11 cellular contexts compared by ENCODE assay signal in genomic region chr9:89528540-89528939, GRCh38. TPM values are rescaled to one million over a fixed set of nuclear protein-coding genes. Genes with fewer than 3 reads are reported as not detected.
A peak's percentile ranks its signal among the peaks of the same experiment; 100 is the strongest.
DNase-seq lines count a peak whose midpoint lies in the region; ATAC-seq lines count a peak whose summit lies in the region.
"Had no signal": no experiment of that assay in that cellular context is flagged by ENCODE, and none has a peak within 500 bp of the region (broad histone marks: within the 10 kb centered on the region; RNA-seq: fewer than 3 reads in every experiment).

No MANE protein-coding gene starts in this region.

- intact Hi-C loops in CD4-positive, alpha-beta memory T cell (cut with micrococcal nuclease): no loop called here
- intact Hi-C loops in naive thymus-derived CD4-positive, alpha-beta T cell (cut with micrococcal nuclease): no loop called here

- no peaks in the 10 kb centered on the region for H3K36me3 ChIP-seq in CD4-positive, alpha-beta memory T cell (ENCODE audit: insufficient read depth, low read length)
- no peaks in the 10 kb centered on the region for H3K36me3 ChIP-seq in naive thymus-derived CD4-positive, alpha-beta T cell (ENCODE audit: control insufficient read depth in 2 of 3, insufficient read depth in 3 of 3, low read length in 3 of 3)

- POLR2A ChIA-PET in CD4-positive, alpha-beta memory T cell (lab: Charles Lee; ENCODE audit: partially characterized antibody): interaction anchor here (0.7 to 3.7 kb wide), 13 partner anchors 8 to 105 kb away, joined by 3 to 18 read pairs (median 7); no protein-coding TSS in a partner anchor
- POLR2A ChIA-PET in naive thymus-derived CD4-positive, alpha-beta T cell (lab: Charles Lee): interaction anchor here (0.9 to 13.1 kb wide), 13 partner anchors 6 to 96 kb away, joined by 3 to 139 read pairs (median 9); no protein-coding TSS in a partner anchor

- H3K9me3 ChIP-seq in CD4-positive, alpha-beta memory T cell (ENCODE audit: control insufficient read depth in 1 of 2, low read length in 2 of 2): no peaks in the 10 kb centered on the region
- H3K9me3 ChIP-seq in naive thymus-derived CD4-positive, alpha-beta T cell (ENCODE audit: control insufficient read depth in 2 of 3, low read length in 3 of 3): no peaks in the 10 kb centered on the region

- peak overlapping the region; percentile 2 to 89 (median 66) for H3K4me3 Mint-ChIP-seq in CD4-positive, alpha-beta memory T cell
- peak overlapping the region; percentile 53 to 90 (median 80) for H3K4me3 Mint-ChIP-seq in naive thymus-derived CD4-positive, alpha-beta T cell

- H3K36me3 Mint-ChIP-seq in CD4-positive, alpha-beta memory T cell: no peaks in the 10 kb centered on the region
- H3K36me3 Mint-ChIP-seq in naive thymus-derived CD4-positive, alpha-beta T cell: peaks cover 0 to 26% (median 0%) of the 10 kb centered on the region in 5 donors

- peaks cover 79 to 100% (median 92%) of the 10 kb centered on the region in 4 donors for H3K4me1 Mint-ChIP-seq in CD4-positive, alpha-beta memory T cell
- H3K4me1 Mint-ChIP-seq in naive thymus-derived CD4-positive, alpha-beta T cell: peaks cover 90 to 100% (median 100%) of the 10 kb centered on the region in 7 donors

- CTCF ChIA-PET in CD4-positive, alpha-beta memory T cell (lab: Charles Lee; ENCODE audit: partially characterized antibody): interaction anchor here (0.6 to 10.2 kb wide), 6 partner anchors 8 to 99 kb away, joined by 3 to 80 read pairs (median 10); no protein-coding TSS in a partner anchor
- CTCF ChIA-PET in naive thymus-derived CD4-positive, alpha-beta T cell (lab: Charles Lee): interaction anchor here (1.0 to 3.0 kb wide), 5 partner anchors 20 to 99 kb away, joined by 3 to 14 read pairs (median 4); no protein-coding TSS in a partner anchor

- H3K4me1 ChIP-seq in CD4-positive, alpha-beta memory T cell (ENCODE audit: insufficient read depth, low read length): peaks cover 100% of the 10 kb centered on the region
- H3K4me1 ChIP-seq in naive thymus-derived CD4-positive, alpha-beta T cell (ENCODE audit: control insufficient read depth in 2 of 2, insufficient read depth in 2 of 2, low read length in 2 of 2): peaks cover 90 to 98% of the 10 kb centered on the region in 2 donors

- peaks cover 0 to 5% (median 0%) of the 10 kb centered on the region in 8 donors for H3K9me3 Mint-ChIP-seq in CD4-positive, alpha-beta memory T cell
- peaks cover 0 to 16% (median 6%) of the 10 kb centered on the region in 11 donors for H3K9me3 Mint-ChIP-seq in naive thymus-derived CD4-positive, alpha-beta T cell

- no peak overlapping the region for H3K4me3 ChIP-seq in CD4-positive, alpha-beta memory T cell (ENCODE audit: low read length in 2 of 2)
- no peak overlapping the region for H3K4me3 ChIP-seq in naive thymus-derived CD4-positive, alpha-beta T cell (ENCODE audit: low read length)

- H3K27me3 Mint-ChIP-seq in CD4-positive, alpha-beta memory T cell: no peaks in the 10 kb centered on the region
- H3K27me3 Mint-ChIP-seq in naive thymus-derived CD4-positive, alpha-beta T cell: no peaks in the 10 kb centered on the region

- H3K27ac Mint-ChIP-seq in CD4-positive, alpha-beta memory T cell: peak overlapping the region; percentile 12 to 92 (median 76)
- H3K27ac Mint-ChIP-seq in naive thymus-derived CD4-positive, alpha-beta T cell: peak overlapping the region; percentile 82 to 100 (median 96)

- no peak overlapping the region for H3K27ac ChIP-seq in CD4-positive, alpha-beta memory T cell (ENCODE audit: low read depth, low read length)
- H3K27ac ChIP-seq in angular gyrus (ENCODE audit: low read depth, low read length): peak overlapping the region; percentile 64
- peak overlapping the region; percentile 50 for H3K27ac ChIP-seq in naive thymus-derived CD4-positive, alpha-beta T cell (ENCODE audit: low read depth, low read length)
- H3K27ac ChIP-seq: VCaP had no signal

- DNase-seq in CD4-positive, alpha-beta memory T cell: no peak
- DNase-seq in HT-29 (ENCODE audit: low spot score): peak; percentile 85
- DNase-seq in naive thymus-derived CD4-positive, alpha-beta T cell: no peak
- DNase-seq in dermis blood vessel endothelial cell: no peak
- DNase-seq: activated gamma-delta T cell treated with Interleukin-2 at 50 U/mL for 16 hours, DMS79, SHP77 had no signal

- H3K27me3 ChIP-seq in CD4-positive, alpha-beta memory T cell (ENCODE audit: insufficient read depth, low read length): no peaks in the 10 kb centered on the region
- no peaks in the 10 kb centered on the region for H3K27me3 ChIP-seq in naive thymus-derived CD4-positive, alpha-beta T cell (ENCODE audit: control insufficient read depth in 2 of 2, insufficient read depth in 2 of 2, low read length in 2 of 2)

- ATAC-seq in naive thymus-derived CD4-positive, alpha-beta T cell: no peak
- ATAC-seq in GM18909 (IDR thresholded peaks at IDR 0.05; ENCODE audit: poor library complexity, unreplicated experiment): no peak
- no peak for ATAC-seq in HG02623 (IDR thresholded peaks at IDR 0.05; ENCODE audit: unreplicated experiment)

RNA-seq across cellular contexts. Expression of gene SEMA4D, which starts 30.6 kb away (rescaled TPM):
- 100 to 1,000 TPM; 393 to 410 TPM for total RNA-seq in CD4-positive, alpha-beta memory T cell
- 100 to 1,000 TPM in 1 of 2 donors, 10 to 100 TPM in 1; 49.5 to 166 TPM for polyA plus RNA-seq in CD4-positive, alpha-beta memory T cell
- 13.2 and 18.5 TPM in 2 replicates for total RNA-seq in HT-29 (2014; rRNA removed; shearing (Covaris generic))
- total RNA-seq in naive thymus-derived CD4-positive, alpha-beta T cell: 100 to 1,000 TPM; 389 to 465 (median 460) TPM
- polyA plus RNA-seq in naive thymus-derived CD4-positive, alpha-beta T cell: 100 to 1,000 TPM; 114 to 268 TPM
- total RNA-seq in dermis blood vessel endothelial cell: 2.9 and 8.1 TPM in 2 replicates

Comparison
In these comparisons a context has a peak if more than half of its experiments do, and no peak if none do; other contexts are left out.
1. RNA of gene SEMA4D, which starts 30.6 kb away (total RNA-seq): 389 to 465 TPM in naive thymus-derived CD4-positive, alpha-beta T cell and 393 to 410 TPM in CD4-positive, alpha-beta memory T cell; 13.2 to 18.5 TPM in HT-29 and 2.9 to 8.1 TPM in dermis blood vessel endothelial cell; every median in the first group is over 10 times any median in the second.